Comparison of ENCODE assay signal across 18 cellular contexts in the genomic region with DNA sequence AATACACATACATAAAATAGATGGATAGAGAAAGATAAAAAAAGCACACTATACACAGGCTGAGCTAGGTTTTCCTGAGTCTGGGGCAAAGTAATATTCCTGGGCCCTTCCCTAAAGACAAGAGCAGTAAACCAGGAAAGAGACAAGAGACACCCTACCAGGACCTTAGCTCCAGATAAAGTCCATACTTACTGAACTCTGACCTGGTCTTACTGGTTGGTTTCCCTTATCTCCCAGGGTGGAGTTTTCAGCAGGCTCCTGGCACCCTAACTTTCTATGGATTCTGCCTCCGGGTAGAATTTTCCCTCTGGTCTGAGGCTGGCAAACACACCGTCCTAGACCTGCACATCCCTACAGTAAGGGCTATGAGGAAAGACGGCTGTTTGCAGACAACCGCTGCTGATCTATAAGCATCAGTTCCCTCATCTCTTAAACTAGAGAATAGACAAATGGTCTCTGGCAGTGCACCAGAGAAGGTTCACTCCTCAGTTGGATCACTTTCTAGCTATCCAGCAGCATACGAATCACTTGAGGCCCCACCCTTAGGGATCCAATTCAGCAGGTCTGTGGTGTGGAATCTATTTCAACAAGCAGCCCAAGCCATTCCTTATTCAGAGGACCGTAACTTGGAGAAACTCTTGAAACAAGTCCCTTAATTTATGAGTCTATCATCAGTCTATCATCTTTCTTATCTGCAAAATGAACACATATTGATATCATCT.
"Had no signal": no experiment of that assay in that cellular context is flagged by ENCODE, and none has a peak within 500 bp of the region (broad histone marks: within the 10 kb centered on the region; RNA-seq: fewer than 3 reads in every experiment).

No MANE protein-coding gene starts in this region.

- H3K4me3 ChIP-seq: lower lobe of right lung, pancreas, sigmoid colon, thyroid gland, vagina had no signal

- DNase-seq: activated CD4-positive, alpha-beta T cell treated with anti-CD3 and anti-CD28 coated beads for 1 hour; activated CD4-positive, alpha-beta T cell treated with anti-CD3 and anti-CD28 coated beads, Interleukin-2, amount 50 U/mL, for 4 hours; activated naive CD4-positive, alpha-beta T cell treated with Interleukin-2 at 50 U/mL for 16 hours; endodermal cell; head of caudate nucleus; immature natural killer cell; lower lobe of right lung; naive B cell; pancreas; sigmoid colon; stimulated activated CD4-positive, alpha-beta T cell treated with anti-CD3 and anti-CD28 coated beads, Interleukin-12 subunit alpha, Interleukin-12 subunit beta, amount 100 ng/mL, for 4 hours; stimulated activated CD4-positive, alpha-beta T cell treated with anti-CD3 and anti-CD28 coated beads, Interleukin-2, amount 100 ng/mL, for 24 hours; T-cell; T1000 had no signal

- H3K4me3 Mint-ChIP-seq: activated T-helper 17 cell treated with anti-CD3 and anti-CD28 coated beads, Interleukin-2, amount 50 U/mL, for 72 hours; endodermal cell; immature natural killer cell; mesothelial cell of epicardium; naive B cell; T-cell had no signal

- ATAC-seq: activated T-helper 17 cell treated with anti-CD3 and anti-CD28 coated beads, Interleukin-2, amount 50 U/mL, for 72 hours; lower lobe of right lung; pancreas; T-cell had no signal

- H3K9me3 ChIP-seq: lower lobe of right lung, pancreas, sigmoid colon, thyroid gland, vagina had no signal

- H3K36me3 Mint-ChIP-seq: naive B cell, T-cell had no signal

- H3K4me1 Mint-ChIP-seq: activated T-helper 17 cell treated with anti-CD3 and anti-CD28 coated beads, Interleukin-2, amount 50 U/mL, for 72 hours; immature natural killer cell; naive B cell; T-cell had no signal

- H3K9me3 Mint-ChIP-seq: activated T-helper 17 cell treated with anti-CD3 and anti-CD28 coated beads, Interleukin-2, amount 50 U/mL, for 72 hours; endodermal cell; immature natural killer cell; mesothelial cell of epicardium; naive B cell; T-cell had no signal

- H3K4me1 ChIP-seq: lower lobe of right lung, pancreas, sigmoid colon, vagina had no signal

- H3K27ac Mint-ChIP-seq: activated T-helper 17 cell treated with anti-CD3 and anti-CD28 coated beads, Interleukin-2, amount 50 U/mL, for 72 hours; endodermal cell; immature natural killer cell; mesothelial cell of epicardium; naive B cell; T-cell had no signal

- H3K27ac ChIP-seq: lower lobe of right lung, pancreas, sigmoid colon, thyroid gland, vagina had no signal

- H3K27me3 ChIP-seq: pancreas, sigmoid colon, thyroid gland, vagina had no signal

- H3K36me3 ChIP-seq: pancreas, thyroid gland, vagina had no signal
